In genomic region chr2:184597996-184598312, GRCh38 we compare ENCODE assay signal across 8 cellular contexts. TPM values are rescaled to one million over a fixed set of nuclear protein-coding genes. Genes with fewer than 3 reads are reported as not detected.
A peak's percentile ranks its signal among the peaks of the same experiment; 100 is the strongest.
DNase-seq lines count a peak whose midpoint lies in the region; ATAC-seq and TF ChIP-seq lines count a peak whose summit lies in the region.

No MANE protein-coding gene starts in this region.

- peak overlapping the region; percentile 74 for H3K4me2 ChIP-seq in PC-3 (ENCODE audit: low read length)

- H3K27me3 ChIP-seq in PC-3 (ENCODE audit: low read length): no peaks in the 10 kb centered on the region
- H3K27me3 ChIP-seq in skeletal muscle tissue (ENCODE audit: control insufficient read depth in 3 of 3, insufficient read depth in 3 of 3, low read length in 3 of 3): peaks cover 18 to 25% (median 25%) of the 10 kb centered on the region in 3 donors

- peak overlapping the region; percentile 63 for H3K4me3 ChIP-seq in PC-3 (ENCODE audit: low read length)
- peak overlapping the region; percentile 59 for H3K4me3 ChIP-seq in fibroblast of villous mesenchyme (ENCODE audit: low read depth, low read length)
- peak overlapping the region; percentile 30 to 66 (median 62) for H3K4me3 ChIP-seq in skeletal muscle tissue (ENCODE audit: low read length in 3 of 3)

- no peak for TF ChIP-seq CTCF in PC-3 (conservative IDR thresholded peaks at IDR 0.05; ENCODE audit: low read depth, low read length)
- TF ChIP-seq CTCF in fibroblast of villous mesenchyme (IDR thresholded peaks at IDR 0.05; ENCODE audit: insufficient read depth, low read depth, low read length): no peak

- H3K9me3 ChIP-seq in PC-3 (ENCODE audit: low read length) (no peaks in the 10 kb centered on the region), skeletal muscle tissue (ENCODE audit: control insufficient read depth in 3 of 3, low read length in 3 of 3) (no peaks in the 10 kb centered on the region)

- peaks cover 35% of the 10 kb centered on the region for H3K79me2 ChIP-seq in PC-3 (ENCODE audit: low read length)

- H3K27ac ChIP-seq in PC-3 (ENCODE audit: low read length) (peak overlapping the region; percentile 88), skeletal muscle tissue (ENCODE audit: low read depth, low read length) (no peak overlapping the region)

- DNase-seq in PC-3 (no peak), fibroblast of villous mesenchyme (ENCODE audit: low read depth) (no peak), NCI-H146 treated with DMSO at 0.1 percent for 48 hours (lab: John Stamatoyannopoulos, UW; ENCODE audit: unreplicated experiment) (no peak), putamen (ENCODE audit: low spot score) (no peak)

- H3K36me3 ChIP-seq in PC-3 (ENCODE audit: low read depth, low read length) (no peaks in the 10 kb centered on the region), skeletal muscle tissue (ENCODE audit: control insufficient read depth in 3 of 3, insufficient read depth in 3 of 3, low read length in 3 of 3) (no peaks in the 10 kb centered on the region)

- no peaks in the 10 kb centered on the region for H4K20me1 ChIP-seq in PC-3 (ENCODE audit: low read length)

- POLR2A ChIA-PET in PC-3 (lab: Charles Lee; ENCODE audit: unreplicated experiment): no interaction called here

- peak overlapping the region; percentile 67; the same call in 1 of the 2 replicates for H2AFZ ChIP-seq in PC-3 (ENCODE audit: low read length)

- ATAC-seq in GM19455 (IDR thresholded peaks at IDR 0.05; ENCODE audit: unreplicated experiment) (peak; percentile 8), PC-3 (no peak), GM18870 (IDR thresholded peaks at IDR 0.05; ENCODE audit: unreplicated experiment) (no peak), GM21717 (IDR thresholded peaks at IDR 0.05; ENCODE audit: unreplicated experiment) (no peak)

- no peaks in the 10 kb centered on the region for H3K9me2 ChIP-seq in PC-3 (replicated peaks; ENCODE audit: low read length)

- intact Hi-C loops in PC-3 (cut with micrococcal nuclease): no loop called here

- peaks cover 13% of the 10 kb centered on the region for H3K4me1 ChIP-seq in PC-3 (ENCODE audit: insufficient read depth, low read length)
- H3K4me1 ChIP-seq in skeletal muscle tissue (ENCODE audit: control insufficient read depth in 3 of 3, insufficient read depth in 3 of 3, low read length in 3 of 3): peaks cover 5 to 12% (median 5%) of the 10 kb centered on the region in 3 donors

- no peaks in the 10 kb centered on the region for H3F3A ChIP-seq in PC-3 (ENCODE audit: low read length, unreplicated experiment)

- BruUV-seq in PC-3 (replicated peaks; lab: Mats Ljungman, UMichigan): no TSS peak

- H3K9ac ChIP-seq in PC-3 (ENCODE audit: low read length): peak overlapping the region; percentile 50
- H3K9ac ChIP-seq in skeletal muscle tissue (ENCODE audit: low read depth in 1 of 3, low read length in 3 of 3): peak overlapping the region in 1 of 3 donors; percentile 29

- CTCF ChIA-PET in PC-3 (lab: Charles Lee): no interaction called here

RNA-seq across cellular contexts. Expression of gene ZNF804A, which starts 0.4 kb away (rescaled TPM):
- total RNA-seq in PC-3 (2014; rRNA removed) (1.6 and 1.9 TPM in 2 replicates), fibroblast of villous mesenchyme (5.8 and 10.8 TPM in 2 replicates), skeletal muscle tissue (under 0.01 TPM)
